ENCODE assay signal across 11 cellular contexts in the genomic region with DNA sequence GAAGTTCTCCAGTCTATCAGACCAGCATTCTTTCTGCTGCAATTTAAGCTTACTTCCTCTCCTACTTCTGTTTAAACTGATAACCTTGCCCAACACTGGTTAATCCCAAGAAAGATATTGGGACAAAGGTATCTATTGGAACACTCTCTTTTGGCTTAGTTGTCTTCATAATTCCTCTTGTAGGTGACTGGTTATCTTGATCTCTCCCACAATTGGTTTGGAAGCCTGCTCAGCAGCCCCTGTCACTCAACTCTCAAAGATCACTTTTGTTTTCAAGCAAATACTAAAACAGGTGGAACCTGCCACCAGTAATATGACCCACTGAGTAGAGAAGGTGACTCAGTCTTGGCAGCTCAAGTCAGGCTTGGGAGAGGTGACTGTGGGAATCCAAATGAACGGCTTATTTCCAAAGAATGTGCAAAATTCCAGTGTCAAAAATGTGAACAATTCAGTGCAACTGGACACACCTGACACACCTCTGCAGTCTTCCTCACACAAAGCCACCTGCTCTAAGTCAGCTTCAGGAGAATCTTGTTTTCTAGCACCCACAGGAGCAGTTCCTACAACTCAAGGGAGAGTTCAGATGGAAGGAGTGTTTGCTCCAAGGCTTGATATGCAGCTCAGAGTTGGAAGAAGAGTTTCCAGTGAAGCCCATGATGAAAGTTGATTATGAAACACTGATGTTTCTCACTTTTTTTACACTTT.
DNase-seq lines count a peak whose midpoint lies in the region; ATAC-seq and TF ChIP-seq lines count a peak whose summit lies in the region.
"Had no signal": no experiment of that assay in that cellular context is flagged by ENCODE, and none has a peak within 500 bp of the region (broad histone marks: within the 10 kb centered on the region; RNA-seq: fewer than 3 reads in every experiment).

No MANE protein-coding gene starts in this region.

- no peaks in the 10 kb centered on the region for H3K9me3 ChIP-seq in CD8-positive, alpha-beta T cell (ENCODE audit: low read length)
- H3K9me3 ChIP-seq in naive thymus-derived CD4-positive, alpha-beta T cell (ENCODE audit: control insufficient read depth in 2 of 3, low read length in 3 of 3), result no peaks in the 10 kb centered on the region

- TF ChIP-seq RAD21 in Ishikawa (IDR thresholded peaks at IDR 0.05; ENCODE audit: low read depth), result peak; percentile 48

- CTCF ChIA-PET in CD8-positive, alpha-beta T cell (lab: Charles Lee), result interaction anchor here (1.0 kb wide), 1 partner anchor 124 kb away, joined by 3 read pairs; no protein-coding TSS in a partner anchor
- CTCF ChIA-PET in naive thymus-derived CD4-positive, alpha-beta T cell (lab: Charles Lee), result interaction anchor here (1.0 kb wide), 2 partner anchors 68 to 206 kb away, joined by 3 to 5 read pairs; no protein-coding TSS in a partner anchor

- no peaks in the 10 kb centered on the region for H3K36me3 ChIP-seq in CD8-positive, alpha-beta T cell (ENCODE audit: insufficient read depth, low read length)
- H3K36me3 ChIP-seq in naive thymus-derived CD4-positive, alpha-beta T cell (ENCODE audit: control insufficient read depth in 2 of 3, insufficient read depth in 3 of 3, low read length in 3 of 3), result no peaks in the 10 kb centered on the region

- POLR2A ChIA-PET in CD8-positive, alpha-beta T cell (lab: Charles Lee), result interaction anchor here (0.7 to 1.4 kb wide), 5 partner anchors 13 to 72 kb away, joined by 3 read pairs; no protein-coding TSS in a partner anchor
- POLR2A ChIA-PET in naive thymus-derived CD4-positive, alpha-beta T cell (lab: Charles Lee), result interaction anchor here (0.6 to 2.1 kb wide), 3 partner anchors 80 to 203 kb away, joined by 3 to 6 read pairs (median 4); no protein-coding TSS in a partner anchor

- ATAC-seq in CD8-positive, alpha-beta T cell, result no peak
- peak in 1 of 2 donors; percentile 50 for ATAC-seq in activated naive CD4-positive, alpha-beta T cell treated with anti-CD3 and anti-CD28 coated beads, Interleukin-2, amount 50 U/mL, for 72 hours
- ATAC-seq in naive thymus-derived CD4-positive, alpha-beta T cell, result no peak
- no peak for ATAC-seq in HG03457 (IDR thresholded peaks at IDR 0.05; ENCODE audit: unreplicated experiment)

- H3K27ac ChIP-seq in CD8-positive, alpha-beta T cell (ENCODE audit: low read depth, low read length), result no peak overlapping the region
- H3K27ac ChIP-seq in naive thymus-derived CD4-positive, alpha-beta T cell (ENCODE audit: low read depth, low read length), result peak overlapping the region; percentile 20
- no peak overlapping the region for H3K27ac ChIP-seq in coronary artery

- H3K4me3 ChIP-seq in CD8-positive, alpha-beta T cell (ENCODE audit: low read depth, low read length), result no peak overlapping the region
- no peak overlapping the region for H3K4me3 ChIP-seq in naive thymus-derived CD4-positive, alpha-beta T cell (ENCODE audit: low read length)
- no peak overlapping the region for H3K4me3 ChIP-seq in coronary artery

- intact Hi-C loops in CD8-positive, alpha-beta T cell (cut with DNase I, micrococcal nuclease), result loop anchor here in 1 of 2 experiments (5.0 kb wide), 1 partner anchor 73 kb away; no protein-coding TSS in a partner anchor
- intact Hi-C loops in naive thymus-derived CD4-positive, alpha-beta T cell (cut with micrococcal nuclease), result loop anchor here (1.0 to 10.0 kb wide), 6 partner anchors 53 to 759 kb away; partner anchors contain the start of genes SLC38A1 (in 1 of the 2) and SLC38A2 (in 1 of the 2)

- DNase-seq in CD8-positive, alpha-beta T cell, result no peak
- no peak for DNase-seq in activated naive CD4-positive, alpha-beta T cell treated with anti-CD3 and anti-CD28 coated beads, Interleukin-2, amount 50 U/mL, for 72 hours (ENCODE audit: low spot score in 2 of 2)
- DNase-seq in naive thymus-derived CD4-positive, alpha-beta T cell, result no peak
- DNase-seq in NCI-H2171 treated with DMSO at 0.1 percent for 48 hours (lab: John Stamatoyannopoulos, UW) (no peak), coronary artery (ENCODE audit: low spot score) (no peak), activated gamma-delta T cell treated with Interleukin-2 at 50 U/mL for 16 hours (no peak)
- DNase-seq: cortex of kidney, DMS153 had no signal

- peaks cover 62% of the 10 kb centered on the region for H3K4me1 ChIP-seq in CD8-positive, alpha-beta T cell (ENCODE audit: insufficient read depth, low read length)
- H3K4me1 ChIP-seq in naive thymus-derived CD4-positive, alpha-beta T cell (ENCODE audit: control insufficient read depth in 2 of 2, insufficient read depth in 2 of 2, low read length in 2 of 2), result peaks cover 26 to 53% of the 10 kb centered on the region in 2 donors

- no peak for TF ChIP-seq CTCF in CD8-positive, alpha-beta T cell (IDR thresholded peaks at IDR 0.05)
- TF ChIP-seq CTCF in coronary artery (IDR thresholded peaks at IDR 0.05), result no peak

- no peaks in the 10 kb centered on the region for H3K36me3 Mint-ChIP-seq in CD8-positive, alpha-beta T cell
- H3K36me3 Mint-ChIP-seq in activated naive CD4-positive, alpha-beta T cell treated with anti-CD3 and anti-CD28 coated beads, Interleukin-2, amount 50 U/mL, for 72 hours, result peaks cover 0 to 5% of the 10 kb centered on the region in 2 donors
- peaks cover 0 to 17% (median 0%) of the 10 kb centered on the region in 5 donors for H3K36me3 Mint-ChIP-seq in naive thymus-derived CD4-positive, alpha-beta T cell

- TF ChIP-seq EP300 in Ishikawa (IDR thresholded peaks at IDR 0.05; ENCODE audit: borderline replicate concordance), result peak; percentile 99

- H3K4me3 Mint-ChIP-seq in CD8-positive, alpha-beta T cell, result peak overlapping the region; percentile 1
- peak overlapping the region; percentile 5 to 76 (median 61) for H3K4me3 Mint-ChIP-seq in naive thymus-derived CD4-positive, alpha-beta T cell

- no peaks in the 10 kb centered on the region for H3K27me3 ChIP-seq in CD8-positive, alpha-beta T cell (ENCODE audit: insufficient read depth, low read length)
- H3K27me3 ChIP-seq in naive thymus-derived CD4-positive, alpha-beta T cell (ENCODE audit: control insufficient read depth in 2 of 2, insufficient read depth in 2 of 2, low read length in 2 of 2), result no peaks in the 10 kb centered on the region

- H3K27me3 Mint-ChIP-seq in CD8-positive, alpha-beta T cell (ENCODE audit: low read depth), result no peaks in the 10 kb centered on the region
- peaks cover 0 to 3% (median 0%) of the 10 kb centered on the region in 5 donors for H3K27me3 Mint-ChIP-seq in naive thymus-derived CD4-positive, alpha-beta T cell
- H3K27me3 Mint-ChIP-seq: IgD-negative memory B cell had no signal

- peak overlapping the region; percentile 21 for H3K27ac Mint-ChIP-seq in CD8-positive, alpha-beta T cell
- H3K27ac Mint-ChIP-seq in activated naive CD4-positive, alpha-beta T cell treated with anti-CD3 and anti-CD28 coated beads, Interleukin-2, amount 50 U/mL, for 72 hours, result peak overlapping the region; percentile 44 to 69
- H3K27ac Mint-ChIP-seq in naive thymus-derived CD4-positive, alpha-beta T cell, result peak overlapping the region; percentile 69 to 94 (median 84)

- H3K9me3 Mint-ChIP-seq in CD8-positive, alpha-beta T cell, result no peaks in the 10 kb centered on the region
- peaks cover 8 to 13% of the 10 kb centered on the region in 2 donors for H3K9me3 Mint-ChIP-seq in activated naive CD4-positive, alpha-beta T cell treated with anti-CD3 and anti-CD28 coated beads, Interleukin-2, amount 50 U/mL, for 72 hours
- peaks cover 0 to 2% (median 0%) of the 10 kb centered on the region in 11 donors for H3K9me3 Mint-ChIP-seq in naive thymus-derived CD4-positive, alpha-beta T cell
- H3K9me3 Mint-ChIP-seq: IgD-negative memory B cell had no signal

- H3K4me1 Mint-ChIP-seq in CD8-positive, alpha-beta T cell (ENCODE audit: low read depth), result peaks cover 62% of the 10 kb centered on the region
- H3K4me1 Mint-ChIP-seq in naive thymus-derived CD4-positive, alpha-beta T cell, result peaks cover 56 to 77% (median 74%) of the 10 kb centered on the region in 7 donors

TF ChIP-seq in Ishikawa, 13 proteins besides CTCF, POLR2A, EP300 and RAD21 (continues in another document):
- peak; percentile 36 for TF ChIP-seq USF1 (IDR thresholded peaks at IDR 0.05)
- TF ChIP-seq TEAD4 (IDR thresholded peaks at IDR 0.05), result peak; percentile 100
- TF ChIP-seq ZBTB7A (IDR thresholded peaks at IDR 0.05; ENCODE audit: low read depth), result no peak
- peak; percentile 79 for TF ChIP-seq CEBPB (IDR thresholded peaks at IDR 0.05)
- TF ChIP-seq EGR1 (IDR thresholded peaks at IDR 0.05), result no peak
- TF ChIP-seq, protein P1, sequence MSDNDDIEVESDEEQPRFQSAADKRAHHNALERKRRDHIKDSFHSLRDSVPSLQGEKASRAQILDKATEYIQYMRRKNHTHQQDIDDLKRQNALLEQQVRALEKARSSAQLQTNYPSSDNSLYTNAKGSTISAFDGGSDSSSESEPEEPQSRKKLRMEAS (IDR thresholded peaks at IDR 0.05), result peak; percentile 85
- TF ChIP-seq CREB1 (IDR thresholded peaks at IDR 0.05; ENCODE audit: low read depth), result peak; percentile 34; the same call in 1 of the 2 replicates
- peak; percentile 96 for TF ChIP-seq FOXM1 (IDR thresholded peaks at IDR 0.05; ENCODE audit: borderline replicate concordance, low read depth)
- TF ChIP-seq NFIC (IDR thresholded peaks at IDR 0.05), result peak; percentile 98
- peak; percentile 99 for TF ChIP-seq TCF12 (IDR thresholded peaks at IDR 0.05; ENCODE audit: low read depth)

Comparison
In these comparisons a context has a peak if more than half of its experiments do, and no peak if none do; other contexts are left out.
1. H3K27ac Mint-ChIP-seq: peak in every context shown above with its lines; median percentile 84 in naive thymus-derived CD4-positive, alpha-beta T cell; 56 in activated naive CD4-positive, alpha-beta T cell treated with anti-CD3 and anti-CD28 coated beads, Interleukin-2, amount 50 U/mL, for 72 hours; 21 in CD8-positive, alpha-beta T cell.